In the genomic region with DNA sequence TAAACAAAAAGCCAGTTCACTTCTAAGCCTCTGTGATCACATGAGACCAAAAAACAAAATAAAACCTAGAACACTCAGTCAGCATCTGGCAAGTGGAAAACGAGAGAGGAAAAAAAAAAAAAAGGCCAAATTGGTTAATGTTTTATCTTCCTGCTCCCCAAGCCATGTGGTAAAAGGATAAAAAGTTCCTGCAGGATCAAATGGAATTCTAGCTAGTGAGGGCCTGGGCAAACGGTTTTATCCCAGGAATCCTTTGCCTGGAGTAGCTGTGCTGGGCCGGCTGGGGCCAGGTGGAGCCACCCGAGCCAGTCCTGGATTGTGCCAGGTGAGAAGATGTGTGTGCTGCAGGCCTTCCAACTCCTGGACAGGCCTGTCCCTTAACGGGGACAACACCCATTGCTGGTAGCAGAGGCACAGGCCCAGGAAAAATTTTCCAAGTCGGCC, we compare ENCODE assay signal across 18 cellular contexts. TPM values are rescaled to one million over a fixed set of nuclear protein-coding genes. Genes with fewer than 3 reads are reported as not detected.
A peak's percentile ranks its signal among the peaks of the same experiment; 100 is the strongest.
DNase-seq lines count a peak whose midpoint lies in the region; ATAC-seq and TF ChIP-seq lines count a peak whose summit lies in the region.
"Had no signal": no experiment of that assay in that cellular context is flagged by ENCODE, and none has a peak within 500 bp of the region (broad histone marks: within the 10 kb centered on the region; RNA-seq: fewer than 3 reads in every experiment).

No MANE protein-coding gene starts in this region.

- H3K4me2 ChIP-seq in GM23248 (ENCODE audit: unreplicated experiment): peak overlapping the region; percentile 49

- no peak overlapping the region for H3K4me3 ChIP-seq in GM23248
- H3K4me3 ChIP-seq in adipocyte (ENCODE audit: low read length): no peak overlapping the region
- peak overlapping the region; percentile 2 for H3K4me3 ChIP-seq in retinal pigment epithelial cell (ENCODE audit: low read length)
- H3K4me3 ChIP-seq: HAP-1 had no signal

- H3K9me2 ChIP-seq in GM23248 (ENCODE audit: insufficient read depth): no peaks in the 10 kb centered on the region

- H3F3A ChIP-seq in GM23248 (ENCODE audit: insufficient read depth): peaks cover 56% of the 10 kb centered on the region

- H3K27me3 ChIP-seq in GM23248 (replicated peaks; ENCODE audit: insufficient read depth) (no peaks in the 10 kb centered on the region), adipocyte (replicated peaks; ENCODE audit: control insufficient read depth, insufficient read depth, low read length) (no peaks in the 10 kb centered on the region)

- no peaks in the 10 kb centered on the region for H4K20me1 ChIP-seq in GM23248 (ENCODE audit: insufficient read depth)

- in situ Hi-C loops in GM23248 (cut with MboI): loop anchor here (10.0 kb wide), 1 partner anchor 130 kb away; no protein-coding TSS in a partner anchor

- H3K9me3 ChIP-seq in GM23248 (ENCODE audit: low read depth): no peaks in the 10 kb centered on the region
- H3K9me3 ChIP-seq in adipocyte (ENCODE audit: control insufficient read depth, low read length): no peaks in the 10 kb centered on the region
- H3K9me3 ChIP-seq: HAP-1 had no signal

- TF ChIP-seq CTCF in retinal pigment epithelial cell (conservative IDR thresholded peaks at IDR 0.05; ENCODE audit: low read depth, low read length): no peak

- H3K9ac ChIP-seq in GM23248 (peak overlapping the region; percentile 43), adipocyte (ENCODE audit: low read length) (peak overlapping the region; percentile 60)

- no peak overlapping the region for H2AFZ ChIP-seq in GM23248

- peak; percentile 84 for ATAC-seq in left lobe of liver
- ATAC-seq in GM19035 (IDR thresholded peaks at IDR 0.05; ENCODE audit: unreplicated experiment): no peak
- no peak for ATAC-seq in GM18909 (IDR thresholded peaks at IDR 0.05; ENCODE audit: poor library complexity, unreplicated experiment)
- ATAC-seq: esophagus mucosa had no signal

- WGBS in GM23248 (ENCODE audit: low coverage in 1 of 2, low lambda C conversion rate in 2 of 2, missing lambda C conversion rate in 2 of 2), 2 experiments: 23 to 30% methylated on average over 6 of the region's 6 CpGs

- peaks cover 96% of the 10 kb centered on the region for H3K79me2 ChIP-seq in GM23248 (ENCODE audit: insufficient read depth)

- H3K27ac ChIP-seq in GM23248: peak overlapping the region; percentile 56

- DNase-seq in GM23248: no peak
- DNase-seq in adipocyte (ENCODE audit: low read depth): no peak
- peak; percentile 66 for DNase-seq in left lobe of liver (ENCODE audit: low spot score)
- no peak for DNase-seq in retinal pigment epithelial cell (ENCODE audit: low read depth)
- DNase-seq in CD1c-positive myeloid dendritic cell (ENCODE audit: extremely low spot score): no peak
- DNase-seq in NOMO-1 (lab: John Stamatoyannopoulos, UW; ENCODE audit: unreplicated experiment in 2 of 2): no peak
- DNase-seq: activated CD4-positive, alpha-beta T cell treated with anti-CD3 and anti-CD28 coated beads for 48 hours; activated naive CD8-positive, alpha-beta T cell treated with anti-CD3 and anti-CD28 coated beads, Interleukin-2, amount 10 ng/mL, durations not matched to agents 7 days and 5 days; activated T-cell treated with anti-CD3 and anti-CD28 coated beads, Interleukin-2, amount 50 U/mL, for 1 hour; Karpas-422; NCI-H146; NCI-H510A treated with DMSO at 0.1 percent for 48 hours; stimulated activated CD4-positive, alpha-beta T cell treated with anti-CD3 and anti-CD28 coated beads, Interleukin-12 subunit alpha, Interleukin-12 subunit beta, amount 100 ng/mL, for 4 hours; T-helper 9 cell had no signal

- H3K4me1 ChIP-seq in GM23248 (ENCODE audit: insufficient read depth) (peaks cover 33% of the 10 kb centered on the region), adipocyte (ENCODE audit: control insufficient read depth, insufficient read depth, low read length) (peaks cover 82% of the 10 kb centered on the region)

- H3K36me3 ChIP-seq in GM23248 (ENCODE audit: low read depth) (peaks cover 5% of the 10 kb centered on the region; the same call in 1 of the 2 replicates), adipocyte (ENCODE audit: control insufficient read depth, insufficient read depth, low read length, severe bottlenecking) (peaks cover 76% of the 10 kb centered on the region)

RNA-seq across cellular contexts. Expression of gene SMAD6, which starts 13.2 kb away (rescaled TPM):
- total RNA-seq in GM23248 (2014; rRNA removed; shearing (Covaris generic)): 24.0 and 32.9 TPM in 2 replicates
- polyA plus RNA-seq in GM23248 (2016; fragmentation: Nextera tagmentation; extraction: Ambion mirVana): 3.5 and 3.6 TPM in 2 replicates
- total RNA-seq in left lobe of liver: 16.2 TPM
